Comparison of ENCODE assay signal across 1 cellular context in genomic region chr3:188106006-188106405, GRCh38.
TF ChIP-seq lines count a peak whose summit lies in the region.

No MANE protein-coding gene starts in this region.

TF ChIP-seq in HepG2, 621 proteins besides CTCF, POLR2A, EP300 and RAD21 (continued from another document and continues in another):
- TF ChIP-seq, protein P1, sequence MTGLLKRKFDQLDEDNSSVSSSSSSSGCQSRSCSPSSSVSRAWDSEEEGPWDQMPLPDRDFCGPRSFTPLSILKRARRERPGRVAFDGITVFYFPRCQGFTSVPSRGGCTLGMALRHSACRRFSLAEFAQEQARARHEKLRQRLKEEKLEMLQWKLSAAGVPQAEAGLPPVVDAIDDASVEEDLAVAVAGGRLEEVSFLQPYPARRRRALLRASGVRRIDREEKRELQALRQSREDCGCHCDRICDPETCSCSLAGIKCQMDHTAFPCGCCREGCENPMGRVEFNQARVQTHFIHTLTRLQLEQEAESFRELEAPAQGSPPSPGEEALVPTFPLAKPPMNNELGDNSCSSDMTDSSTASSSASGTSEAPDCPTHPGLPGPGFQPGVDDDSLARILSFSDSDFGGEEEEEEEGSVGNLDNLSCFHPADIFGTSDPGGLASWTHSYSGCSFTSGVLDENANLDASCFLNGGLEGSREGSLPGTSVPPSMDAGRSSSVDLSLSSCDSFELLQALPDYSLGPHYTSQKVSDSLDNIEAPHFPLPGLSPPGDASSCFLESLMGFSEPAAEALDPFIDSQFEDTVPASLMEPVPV (CRISPR knock-in tag; IDR thresholded peaks at IDR 0.05), result no peak
- TF ChIP-seq ELK4 (CRISPR knock-in tag; IDR thresholded peaks at IDR 0.05; ENCODE audit: borderline replicate concordance) (no peak), FOXO1 (CRISPR knock-in tag; IDR thresholded peaks at IDR 0.05) (no peak), REL (CRISPR knock-in tag; conservative IDR thresholded peaks at IDR 0.05) (no peak), NFKBIZ (CRISPR knock-in tag; IDR thresholded peaks at IDR 0.05) (no peak), NONO (IDR thresholded peaks at IDR 0.05) (no peak), NONO (CRISPR knock-in tag; conservative IDR thresholded peaks at IDR 0.05) (no peak), RFX3 (CRISPR knock-in tag; IDR thresholded peaks at IDR 0.05) (no peak), ZSCAN31 (CRISPR knock-in tag; IDR thresholded peaks at IDR 0.05; ENCODE audit: low read depth) (no peak), FOXP4 (CRISPR knock-in tag; IDR thresholded peaks at IDR 0.05) (0 out of 2 replicates have a peak, but pooled peaks have one; percentile 3), GATAD2A (CRISPR knock-in tag; IDR thresholded peaks at IDR 0.05) (peak; percentile 53; the same call in 1 of the 2 replicates), FOXA1 (IDR thresholded peaks at IDR 0.05) (no peak), FOXA1 (CRISPR knock-in tag; IDR thresholded peaks at IDR 0.05) (peak; percentile 48; the same call in 1 of the 2 replicates), SALL1 (CRISPR knock-in tag; IDR thresholded peaks at IDR 0.05) (peak; percentile 62; the same call in 1 of the 2 replicates), SOX5 (CRISPR knock-in tag; IDR thresholded peaks at IDR 0.05; ENCODE audit: borderline replicate concordance) (no peak; the same call in 1 of the 2 replicates), TCF7 (IDR thresholded peaks at IDR 0.05; ENCODE audit: low read depth) (no peak), CENPT (CRISPR knock-in tag; IDR thresholded peaks at IDR 0.05; ENCODE audit: low read depth) (no peak), ZNF614 (CRISPR knock-in tag; IDR thresholded peaks at IDR 0.05; ENCODE audit: borderline replicate concordance) (no peak), CREBL2 (CRISPR knock-in tag; IDR thresholded peaks at IDR 0.05; ENCODE audit: borderline replicate concordance) (no peak), ETV5 (CRISPR knock-in tag; IDR thresholded peaks at IDR 0.05; ENCODE audit: borderline replicate concordance) (peak; percentile 14; the same call in 1 of the 2 replicates), CEBPZ (IDR thresholded peaks at IDR 0.05; ENCODE audit: low read length) (no peak), PHF20 (CRISPR knock-in tag; IDR thresholded peaks at IDR 0.05) (no peak), ZKSCAN5 (CRISPR knock-in tag; IDR thresholded peaks at IDR 0.05) (peak; percentile 94), RARA (CRISPR knock-in tag; IDR thresholded peaks at IDR 0.05) (peak; percentile 57), ZMYM4 (CRISPR knock-in tag; IDR thresholded peaks at IDR 0.05) (no peak), BCL6 (CRISPR knock-in tag; IDR thresholded peaks at IDR 0.05) (peak; percentile 88), ZNF737 (CRISPR knock-in tag; IDR thresholded peaks at IDR 0.05; ENCODE audit: borderline replicate concordance) (no peak), ZNF362 (CRISPR knock-in tag; IDR thresholded peaks at IDR 0.05; ENCODE audit: borderline replicate concordance) (no peak), HNF4A (CRISPR knock-in tag; IDR thresholded peaks at IDR 0.05) (peak; percentile 68), POGK (CRISPR knock-in tag; conservative IDR thresholded peaks at IDR 0.05) (no peak), HDAC1 (CRISPR knock-in tag; IDR thresholded peaks at IDR 0.05) (no peak), ZNF207 (IDR thresholded peaks at IDR 0.05; ENCODE audit: borderline replicate concordance) (no peak), ELF4 (CRISPR knock-in tag; IDR thresholded peaks at IDR 0.05; ENCODE audit: borderline replicate concordance) (no peak), ATF1 (CRISPR knock-in tag; IDR thresholded peaks at IDR 0.05) (0 out of 2 replicates have a peak, but pooled peaks have one; percentile 6), TCF7L2 (IDR thresholded peaks at IDR 0.05; ENCODE audit: low read depth, low read length) (no peak), ZNF75D (CRISPR knock-in tag; IDR thresholded peaks at IDR 0.05; ENCODE audit: borderline replicate concordance) (no peak), NR2F6 (IDR thresholded peaks at IDR 0.05) (0 out of 2 replicates have a peak, but pooled peaks have one; percentile 13), NR2F6 (CRISPR knock-in tag; IDR thresholded peaks at IDR 0.05) (peak; percentile 24; the same call in 1 of the 2 replicates), NFRKB (IDR thresholded peaks at IDR 0.05) (no peak)
- TF ChIP-seq, protein P2, sequence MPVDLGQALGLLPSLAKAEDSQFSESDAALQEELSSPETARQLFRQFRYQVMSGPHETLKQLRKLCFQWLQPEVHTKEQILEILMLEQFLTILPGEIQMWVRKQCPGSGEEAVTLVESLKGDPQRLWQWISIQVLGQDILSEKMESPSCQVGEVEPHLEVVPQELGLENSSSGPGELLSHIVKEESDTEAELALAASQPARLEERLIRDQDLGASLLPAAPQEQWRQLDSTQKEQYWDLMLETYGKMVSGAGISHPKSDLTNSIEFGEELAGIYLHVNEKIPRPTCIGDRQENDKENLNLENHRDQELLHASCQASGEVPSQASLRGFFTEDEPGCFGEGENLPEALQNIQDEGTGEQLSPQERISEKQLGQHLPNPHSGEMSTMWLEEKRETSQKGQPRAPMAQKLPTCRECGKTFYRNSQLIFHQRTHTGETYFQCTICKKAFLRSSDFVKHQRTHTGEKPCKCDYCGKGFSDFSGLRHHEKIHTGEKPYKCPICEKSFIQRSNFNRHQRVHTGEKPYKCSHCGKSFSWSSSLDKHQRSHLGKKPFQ (CRISPR knock-in tag; IDR thresholded peaks at IDR 0.05; ENCODE audit: insufficient replicate concordance), result no peak
- TF ChIP-seq, protein P3, sequence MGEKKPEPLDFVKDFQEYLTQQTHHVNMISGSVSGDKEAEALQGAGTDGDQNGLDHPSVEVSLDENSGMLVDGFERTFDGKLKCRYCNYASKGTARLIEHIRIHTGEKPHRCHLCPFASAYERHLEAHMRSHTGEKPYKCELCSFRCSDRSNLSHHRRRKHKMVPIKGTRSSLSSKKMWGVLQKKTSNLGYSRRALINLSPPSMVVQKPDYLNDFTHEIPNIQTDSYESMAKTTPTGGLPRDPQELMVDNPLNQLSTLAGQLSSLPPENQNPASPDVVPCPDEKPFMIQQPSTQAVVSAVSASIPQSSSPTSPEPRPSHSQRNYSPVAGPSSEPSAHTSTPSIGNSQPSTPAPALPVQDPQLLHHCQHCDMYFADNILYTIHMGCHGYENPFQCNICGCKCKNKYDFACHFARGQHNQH (CRISPR knock-in tag; IDR thresholded peaks at IDR 0.05), result no peak
- TF ChIP-seq, protein P4, sequence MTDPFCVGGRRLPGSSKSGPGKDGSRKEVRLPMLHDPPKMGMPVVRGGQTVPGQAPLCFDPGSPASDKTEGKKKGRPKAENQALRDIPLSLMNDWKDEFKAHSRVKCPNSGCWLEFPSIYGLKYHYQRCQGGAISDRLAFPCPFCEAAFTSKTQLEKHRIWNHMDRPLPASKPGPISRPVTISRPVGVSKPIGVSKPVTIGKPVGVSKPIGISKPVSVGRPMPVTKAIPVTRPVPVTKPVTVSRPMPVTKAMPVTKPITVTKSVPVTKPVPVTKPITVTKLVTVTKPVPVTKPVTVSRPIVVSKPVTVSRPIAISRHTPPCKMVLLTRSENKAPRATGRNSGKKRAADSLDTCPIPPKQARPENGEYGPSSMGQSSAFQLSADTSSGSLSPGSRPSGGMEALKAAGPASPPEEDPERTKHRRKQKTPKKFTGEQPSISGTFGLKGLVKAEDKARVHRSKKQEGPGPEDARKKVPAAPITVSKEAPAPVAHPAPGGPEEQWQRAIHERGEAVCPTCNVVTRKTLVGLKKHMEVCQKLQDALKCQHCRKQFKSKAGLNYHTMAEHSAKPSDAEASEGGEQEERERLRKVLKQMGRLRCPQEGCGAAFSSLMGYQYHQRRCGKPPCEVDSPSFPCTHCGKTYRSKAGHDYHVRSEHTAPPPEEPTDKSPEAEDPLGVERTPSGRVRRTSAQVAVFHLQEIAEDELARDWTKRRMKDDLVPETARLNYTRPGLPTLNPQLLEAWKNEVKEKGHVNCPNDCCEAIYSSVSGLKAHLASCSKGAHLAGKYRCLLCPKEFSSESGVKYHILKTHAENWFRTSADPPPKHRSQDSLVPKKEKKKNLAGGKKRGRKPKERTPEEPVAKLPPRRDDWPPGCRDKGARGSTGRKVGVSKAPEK (CRISPR knock-in tag; IDR thresholded peaks at IDR 0.05; ENCODE audit: borderline replicate concordance), result no peak
- TF ChIP-seq, protein P5, sequence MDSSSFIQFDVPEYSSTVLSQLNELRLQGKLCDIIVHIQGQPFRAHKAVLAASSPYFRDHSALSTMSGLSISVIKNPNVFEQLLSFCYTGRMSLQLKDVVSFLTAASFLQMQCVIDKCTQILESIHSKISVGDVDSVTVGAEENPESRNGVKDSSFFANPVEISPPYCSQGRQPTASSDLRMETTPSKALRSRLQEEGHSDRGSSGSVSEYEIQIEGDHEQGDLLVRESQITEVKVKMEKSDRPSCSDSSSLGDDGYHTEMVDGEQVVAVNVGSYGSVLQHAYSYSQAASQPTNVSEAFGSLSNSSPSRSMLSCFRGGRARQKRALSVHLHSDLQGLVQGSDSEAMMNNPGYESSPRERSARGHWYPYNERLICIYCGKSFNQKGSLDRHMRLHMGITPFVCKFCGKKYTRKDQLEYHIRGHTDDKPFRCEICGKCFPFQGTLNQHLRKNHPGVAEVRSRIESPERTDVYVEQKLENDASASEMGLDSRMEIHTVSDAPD (CRISPR knock-in tag; IDR thresholded peaks at IDR 0.05), result no peak
- TF ChIP-seq, protein P6, sequence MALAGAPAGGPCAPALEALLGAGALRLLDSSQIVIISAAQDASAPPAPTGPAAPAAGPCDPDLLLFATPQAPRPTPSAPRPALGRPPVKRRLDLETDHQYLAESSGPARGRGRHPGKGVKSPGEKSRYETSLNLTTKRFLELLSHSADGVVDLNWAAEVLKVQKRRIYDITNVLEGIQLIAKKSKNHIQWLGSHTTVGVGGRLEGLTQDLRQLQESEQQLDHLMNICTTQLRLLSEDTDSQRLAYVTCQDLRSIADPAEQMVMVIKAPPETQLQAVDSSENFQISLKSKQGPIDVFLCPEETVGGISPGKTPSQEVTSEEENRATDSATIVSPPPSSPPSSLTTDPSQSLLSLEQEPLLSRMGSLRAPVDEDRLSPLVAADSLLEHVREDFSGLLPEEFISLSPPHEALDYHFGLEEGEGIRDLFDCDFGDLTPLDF (CRISPR knock-in tag; IDR thresholded peaks at IDR 0.05), result no peak
